Comparison of ENCODE assay signal across 2 cellular contexts in genomic region chr11:61254403-61255025, GRCh38.
TF ChIP-seq lines count a peak whose summit lies in the region.

No MANE protein-coding gene starts in this region.

TF ChIP-seq in HCT116, 20 proteins besides CTCF, POLR2A, EP300 and RAD21:
- TF ChIP-seq SP1 (IDR thresholded peaks at IDR 0.05; ENCODE audit: low read depth) (no peak), ZFX (IDR thresholded peaks at IDR 0.05) (no peak), CBX3 (IDR thresholded peaks at IDR 0.05; ENCODE audit: low read depth) (no peak), SIN3A (IDR thresholded peaks at IDR 0.05; ENCODE audit: low read depth) (no peak), TCF7L2 (IDR thresholded peaks at IDR 0.05; ENCODE audit: borderline replicate concordance, extremely low read depth, insufficient read depth, insufficient read length) (no peak), EZH2phosphoT487 (IDR thresholded peaks at IDR 0.05; ENCODE audit: borderline replicate concordance) (no peak), REST (IDR thresholded peaks at IDR 0.05; ENCODE audit: low read depth) (no peak), FOSL1 (IDR thresholded peaks at IDR 0.05; ENCODE audit: low read depth) (no peak), MAX (IDR thresholded peaks at IDR 0.05) (no peak)

TF ChIP-seq in HepG2, 621 proteins besides CTCF, POLR2A, EP300 and RAD21:
- TF ChIP-seq ZNF687 (CRISPR knock-in tag; IDR thresholded peaks at IDR 0.05) (peak; percentile 60), ZFX (CRISPR knock-in tag; IDR thresholded peaks at IDR 0.05; ENCODE audit: low read depth) (peak; percentile 35; the same call in 1 of the 2 replicates), LCORL (IDR thresholded peaks at IDR 0.05) (no peak), LCORL (CRISPR knock-in tag; IDR thresholded peaks at IDR 0.05) (peak; percentile 69), ISX (CRISPR knock-in tag; conservative IDR thresholded peaks at IDR 0.05) (no peak), ASH2L (IDR thresholded peaks at IDR 0.05; ENCODE audit: insufficient read length, low read depth, low read length) (peak; percentile 24), ZSCAN25 (CRISPR knock-in tag; IDR thresholded peaks at IDR 0.05) (peak; percentile 24; the same call in 1 of the 2 replicates), ZMYM4 (CRISPR knock-in tag; IDR thresholded peaks at IDR 0.05) (0 out of 2 replicates have a peak, but pooled peaks have one; percentile 29), SOX6 (IDR thresholded peaks at IDR 0.05) (no peak), SOX6 (CRISPR knock-in tag; IDR thresholded peaks at IDR 0.05) (peak; percentile 16; the same call in 1 of the 2 replicates), LBX2 (CRISPR knock-in tag; IDR thresholded peaks at IDR 0.05; ENCODE audit: borderline replicate concordance) (no peak), FOXC1 (CRISPR knock-in tag; IDR thresholded peaks at IDR 0.05; ENCODE audit: borderline replicate concordance) (0 out of 2 replicates have a peak, but pooled peaks have one; percentile 25), AGO2 (optimal IDR thresholded peaks at IDR 0.05; ENCODE audit: low read depth, low read length) (peak; percentile 69), ZKSCAN5 (CRISPR knock-in tag; IDR thresholded peaks at IDR 0.05) (no peak), KDM2A (CRISPR knock-in tag; IDR thresholded peaks at IDR 0.05; ENCODE audit: borderline replicate concordance, low read depth) (0 out of 2 replicates have a peak, but pooled peaks have one; percentile 39), ZNF274 (CRISPR knock-in tag; IDR thresholded peaks at IDR 0.05) (0 out of 2 replicates have a peak, but pooled peaks have one; percentile 32), ZBTB38 (CRISPR knock-in tag; IDR thresholded peaks at IDR 0.05) (0 out of 2 replicates have a peak, but pooled peaks have one; percentile 39), GABPB1 (CRISPR knock-in tag; IDR thresholded peaks at IDR 0.05) (0 out of 2 replicates have a peak, but pooled peaks have one; percentile 17), XRCC5 (optimal IDR thresholded peaks at IDR 0.05; ENCODE audit: low read length) (peak; percentile 80), CBX5 (CRISPR knock-in tag; IDR thresholded peaks at IDR 0.05; ENCODE audit: borderline replicate concordance) (peak; percentile 21; the same call in 1 of the 2 replicates), HNF1B (CRISPR knock-in tag; IDR thresholded peaks at IDR 0.05) (peak; percentile 42; the same call in 1 of the 2 replicates), RBM22 (optimal IDR thresholded peaks at IDR 0.05; ENCODE audit: low read length) (peak; percentile 90), MAF1 (CRISPR knock-in tag; IDR thresholded peaks at IDR 0.05; ENCODE audit: borderline replicate concordance) (no peak), ERF (CRISPR knock-in tag; IDR thresholded peaks at IDR 0.05) (0 out of 2 replicates have a peak, but pooled peaks have one; percentile 39), MIER3 (CRISPR knock-in tag; IDR thresholded peaks at IDR 0.05; ENCODE audit: borderline replicate concordance) (no peak), FOXO4 (CRISPR knock-in tag; conservative IDR thresholded peaks at IDR 0.05) (0 out of 2 replicates have a peak, but pooled peaks have one; percentile 60), ZNF205 (CRISPR knock-in tag; IDR thresholded peaks at IDR 0.05) (0 out of 2 replicates have a peak, but pooled peaks have one; percentile 15), ARID4A (CRISPR knock-in tag; IDR thresholded peaks at IDR 0.05; ENCODE audit: borderline replicate concordance) (peak; percentile 55; the same call in 1 of the 2 replicates), SAFB2 (CRISPR knock-in tag; IDR thresholded peaks at IDR 0.05; ENCODE audit: borderline replicate concordance, low read depth) (no peak), HNF4G (IDR thresholded peaks at IDR 0.05; ENCODE audit: borderline replicate concordance, low read depth, low read length) (no peak), HNF4G (CRISPR knock-in tag; IDR thresholded peaks at IDR 0.05; ENCODE audit: borderline replicate concordance, low read depth) (no peak), STAG1 (CRISPR knock-in tag; IDR thresholded peaks at IDR 0.05) (peak; percentile 82), SMC3 (IDR thresholded peaks at IDR 0.05; ENCODE audit: low read length) (peak; percentile 60), ZFP91 (CRISPR knock-in tag; IDR thresholded peaks at IDR 0.05; ENCODE audit: borderline replicate concordance) (peak; percentile 23; the same call in 1 of the 2 replicates), ZNF768 (CRISPR knock-in tag; IDR thresholded peaks at IDR 0.05) (0 out of 2 replicates have a peak, but pooled peaks have one; percentile 18)
